ENCODE assay signal across 2 cellular contexts in the genomic region with DNA sequence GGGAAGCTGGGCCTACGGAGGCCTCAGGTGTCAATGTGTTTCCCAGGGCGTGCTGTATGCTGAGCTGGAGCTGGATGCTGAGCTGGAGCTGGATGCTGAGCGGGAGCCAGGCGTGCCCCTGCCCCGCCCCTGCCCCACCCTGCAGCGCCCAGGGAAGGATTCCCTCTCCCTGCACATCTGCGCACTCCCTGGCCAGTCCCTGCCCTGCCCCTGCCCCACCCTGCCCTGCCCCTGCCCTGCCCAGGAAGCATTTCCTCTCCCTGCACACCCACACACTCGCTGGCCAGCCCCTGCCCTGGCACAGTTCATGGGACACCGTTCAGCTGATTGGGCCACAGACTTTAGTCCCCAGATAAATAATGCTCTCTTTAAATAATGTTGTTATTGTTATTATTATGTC.
TF ChIP-seq lines count a peak whose summit lies in the region.

No MANE protein-coding gene starts in this region.

TF ChIP-seq in HCT116, 20 proteins besides CTCF, POLR2A, EP300 and RAD21 (continued from another document):
- no peak for TF ChIP-seq TCF7L2 (IDR thresholded peaks at IDR 0.05; ENCODE audit: borderline replicate concordance, extremely low read depth, insufficient read depth, insufficient read length)
- TF ChIP-seq ATF3 (IDR thresholded peaks at IDR 0.05), result no peak

TF ChIP-seq in SK-N-SH treated with all-trans-retinoic acid at 6 μM for 48 hours, 23 proteins besides CTCF, POLR2A, EP300 and RAD21 (continued from another document):
- TF ChIP-seq, protein P1, sequence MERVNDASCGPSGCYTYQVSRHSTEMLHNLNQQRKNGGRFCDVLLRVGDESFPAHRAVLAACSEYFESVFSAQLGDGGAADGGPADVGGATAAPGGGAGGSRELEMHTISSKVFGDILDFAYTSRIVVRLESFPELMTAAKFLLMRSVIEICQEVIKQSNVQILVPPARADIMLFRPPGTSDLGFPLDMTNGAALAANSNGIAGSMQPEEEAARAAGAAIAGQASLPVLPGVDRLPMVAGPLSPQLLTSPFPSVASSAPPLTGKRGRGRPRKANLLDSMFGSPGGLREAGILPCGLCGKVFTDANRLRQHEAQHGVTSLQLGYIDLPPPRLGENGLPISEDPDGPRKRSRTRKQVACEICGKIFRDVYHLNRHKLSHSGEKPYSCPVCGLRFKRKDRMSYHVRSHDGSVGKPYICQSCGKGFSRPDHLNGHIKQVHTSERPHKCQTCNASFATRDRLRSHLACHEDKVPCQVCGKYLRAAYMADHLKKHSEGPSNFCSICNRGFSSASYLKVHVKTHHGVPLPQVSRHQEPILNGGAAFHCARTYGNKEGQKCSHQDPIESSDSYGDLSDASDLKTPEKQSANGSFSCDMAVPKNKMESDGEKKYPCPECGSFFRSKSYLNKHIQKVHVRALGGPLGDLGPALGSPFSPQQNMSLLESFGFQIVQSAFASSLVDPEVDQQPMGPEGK (CRISPR knock-in tag; IDR thresholded peaks at IDR 0.05; ENCODE audit: borderline replicate concordance), result no peak
- no peak for TF ChIP-seq CSDC2 (CRISPR knock-in tag; IDR thresholded peaks at IDR 0.05)
- TF ChIP-seq POU6F1 (CRISPR knock-in tag; IDR thresholded peaks at IDR 0.05; ENCODE audit: borderline replicate concordance, low read depth), result no peak
- no peak for TF ChIP-seq ZFP3 (CRISPR knock-in tag; IDR thresholded peaks at IDR 0.05)
- TF ChIP-seq SNAI2 (CRISPR knock-in tag; IDR thresholded peaks at IDR 0.05), result no peak
- no peak for TF ChIP-seq ISL1 (CRISPR knock-in tag; IDR thresholded peaks at IDR 0.05)
- TF ChIP-seq TOX (CRISPR knock-in tag; IDR thresholded peaks at IDR 0.05; ENCODE audit: borderline replicate concordance), result no peak
